ENCODE assay signal across 30 cellular contexts in genomic region chr2:65331361-65331760, GRCh38.
DNase-seq lines count a peak whose midpoint lies in the region; FAIRE-seq and TF ChIP-seq lines count a peak whose summit lies in the region.
"Had no signal": no experiment of that assay in that cellular context is flagged by ENCODE, and none has a peak within 500 bp of the region (broad histone marks: within the 10 kb centered on the region; RNA-seq: fewer than 3 reads in every experiment).

No MANE protein-coding gene starts in this region.

- peak overlapping the region; percentile 94 for H3K27ac Mint-ChIP-seq in nephron progenitor cell
- H3K27ac Mint-ChIP-seq: activated CD4-positive, alpha-beta T cell treated with anti-CD3 and anti-CD28 coated beads, Interleukin-2, amount 10 ng/mL, durations not matched to agents 24 days and 14 days; activated naive CD8-positive, alpha-beta T cell treated with anti-CD3 and anti-CD28 coated beads, Interleukin-2, amount 10 ng/mL, durations not matched to agents 7 days and 5 days; CD4-positive, alpha-beta T cell; immature natural killer cell had no signal

- no peaks in the 10 kb centered on the region for H3K27me3 Mint-ChIP-seq in nephron progenitor cell (ENCODE audit: low read depth, poor library complexity)
- H3K27me3 Mint-ChIP-seq: activated naive CD8-positive, alpha-beta T cell treated with anti-CD3 and anti-CD28 coated beads, Interleukin-2, amount 10 ng/mL, durations not matched to agents 7 days and 5 days; CD4-positive, alpha-beta T cell had no signal

- H3K9me3 ChIP-seq in esophagus muscularis mucosa (no peaks in the 10 kb centered on the region), suprapubic skin (no peaks in the 10 kb centered on the region)
- H3K9me3 ChIP-seq: esophagus squamous epithelium had no signal

- H3K27me3 ChIP-seq in esophagus muscularis mucosa (no peaks in the 10 kb centered on the region), suprapubic skin (no peaks in the 10 kb centered on the region)
- H3K27me3 ChIP-seq: esophagus squamous epithelium had no signal

- no peak overlapping the region for H3K4me3 Mint-ChIP-seq in nephron progenitor cell
- H3K4me3 Mint-ChIP-seq: activated CD4-positive, alpha-beta T cell treated with anti-CD3 and anti-CD28 coated beads, Interleukin-2, amount 10 ng/mL, durations not matched to agents 24 days and 14 days; activated naive CD8-positive, alpha-beta T cell treated with anti-CD3 and anti-CD28 coated beads, Interleukin-2, amount 10 ng/mL, durations not matched to agents 7 days and 5 days; CD4-positive, alpha-beta T cell; immature natural killer cell had no signal

- H3K4me1 Mint-ChIP-seq in nephron progenitor cell: peaks cover 24% of the 10 kb centered on the region
- H3K4me1 Mint-ChIP-seq: activated CD4-positive, alpha-beta T cell treated with anti-CD3 and anti-CD28 coated beads, Interleukin-2, amount 10 ng/mL, durations not matched to agents 24 days and 14 days; activated naive CD8-positive, alpha-beta T cell treated with anti-CD3 and anti-CD28 coated beads, Interleukin-2, amount 10 ng/mL, durations not matched to agents 7 days and 5 days; immature natural killer cell had no signal

- FAIRE-seq in D721Med (lab: Jason Lieb, UNC): no peak
- FAIRE-seq: GM19239, H1 had no signal

- no peak for TF ChIP-seq POLR2A in esophagus muscularis mucosa (IDR thresholded peaks at IDR 0.05; ENCODE audit: low read depth)
- TF ChIP-seq POLR2A in suprapubic skin (IDR thresholded peaks at IDR 0.05): no peak

- H3K36me3 Mint-ChIP-seq in nephron progenitor cell (ENCODE audit: low read depth): peaks cover 68% of the 10 kb centered on the region

- H3K36me3 ChIP-seq in esophagus muscularis mucosa: peaks cover 11 to 50% (median 25%) of the 10 kb centered on the region in 4 donors
- H3K36me3 ChIP-seq in suprapubic skin: peaks cover 19% of the 10 kb centered on the region

- no peaks in the 10 kb centered on the region for H3K9me3 Mint-ChIP-seq in nephron progenitor cell
- H3K9me3 Mint-ChIP-seq: activated CD4-positive, alpha-beta T cell treated with anti-CD3 and anti-CD28 coated beads, Interleukin-2, amount 10 ng/mL, durations not matched to agents 24 days and 14 days; activated naive CD8-positive, alpha-beta T cell treated with anti-CD3 and anti-CD28 coated beads, Interleukin-2, amount 10 ng/mL, durations not matched to agents 7 days and 5 days; CD4-positive, alpha-beta T cell; immature natural killer cell had no signal

- DNase-seq in ELF-1 (ENCODE audit: low read depth, low spot score): peak; percentile 30
- DNase-seq in SK-N-DZ (ENCODE audit: low spot score): peak; percentile 17
- peak; percentile 68 for DNase-seq in esophagus muscularis mucosa (ENCODE audit: extremely low spot score)
- DNase-seq in nephron progenitor cell: no peak
- DNase-seq in DMS79 (lab: John Stamatoyannopoulos, UW): no peak
- no peak for DNase-seq in suprapubic skin (ENCODE audit: low spot score in 2 of 2)
- DNase-seq in D721Med (ENCODE audit: insufficient read length, low spot score): no peak
- DNase-seq: activated CD4-positive, alpha-beta T cell treated with anti-CD3 and anti-CD28 coated beads, Interleukin-2, amount 10 ng/mL, durations not matched to agents 24 days and 14 days; activated CD8-positive, alpha-beta memory T cell treated with anti-CD3 and anti-CD28 coated beads for 24 hours; activated effector memory CD4-positive, alpha-beta T cell treated with Interleukin-2 at 50 U/mL for 16 hours; activated naive CD8-positive, alpha-beta T cell treated with anti-CD3 and anti-CD28 coated beads, Interleukin-2, amount 10 ng/mL, durations not matched to agents 7 days and 5 days; activated T-cell treated with anti-CD3 and anti-CD28 coated beads, Interleukin-2, amount 50 U/mL, for 1 hour; caudate nucleus; CD4-positive, alpha-beta T cell; esophagus squamous epithelium; hypothalamus; immature natural killer cell; KBM-7; NCI-H1105 treated with DMSO at 0.1 percent for 48 hours; NCI-H2029; NCI-H69; retina; SHP77 treated with DMSO at 0.1 percent for 48 hours; stimulated activated naive CD4-positive, alpha-beta T cell; T1000 had no signal

- intact Hi-C loops in esophagus muscularis mucosa (cut with DNase I): no loop called here

- H3K4me3 ChIP-seq in esophagus muscularis mucosa: no peak overlapping the region
- H3K4me3 ChIP-seq in suprapubic skin: no peak overlapping the region
- H3K4me3 ChIP-seq: esophagus squamous epithelium, skin epidermis had no signal

- WGBS in esophagus muscularis mucosa: 98% methylated on average over 3 of the region's 3 CpGs
- 76% methylated on average over 3 of the region's 3 CpGs for WGBS in suprapubic skin

- TF ChIP-seq CTCF in esophagus muscularis mucosa (IDR thresholded peaks at IDR 0.05) (no peak), nephron progenitor cell (IDR thresholded peaks at IDR 0.05) (no peak), suprapubic skin (IDR thresholded peaks at IDR 0.05) (no peak), D721Med (IDR thresholded peaks at IDR 0.05; ENCODE audit: insufficient read depth, missing control alignments) (no peak)

- TF ChIP-seq EP300 in esophagus muscularis mucosa (IDR thresholded peaks at IDR 0.05) (no peak), suprapubic skin (IDR thresholded peaks at IDR 0.05) (no peak)

- no peak overlapping the region for H3K27ac ChIP-seq in esophagus muscularis mucosa (replicated peaks in 1 of 4)
- no peak overlapping the region for H3K27ac ChIP-seq in suprapubic skin
- H3K27ac ChIP-seq: esophagus squamous epithelium, parathyroid adenoma, skin epidermis, VCaP had no signal

- H3K4me1 ChIP-seq in esophagus muscularis mucosa (no peaks in the 10 kb centered on the region), suprapubic skin (no peaks in the 10 kb centered on the region)
- H3K4me1 ChIP-seq: esophagus squamous epithelium, parathyroid adenoma had no signal

Comparison
In these comparisons a context has a peak if more than half of its experiments do, and no peak if none do; other contexts are left out.
1. DNase-seq: peak in ELF-1 (single experiment), SK-N-DZ (single experiment) and esophagus muscularis mucosa (single experiment); none in nephron progenitor cell (single experiment), DMS79 (single experiment), suprapubic skin (0 of 2) and D721Med (single experiment).